ENCODE assay signal across 23 cellular contexts in genomic region chr17:3033248-3033640, GRCh38. TPM values are rescaled to one million over a fixed set of nuclear protein-coding genes. Genes with fewer than 3 reads are reported as not detected.
"Had no signal": no experiment of that assay in that cellular context is flagged by ENCODE, and none has a peak within 500 bp of the region (broad histone marks: within the 10 kb centered on the region; RNA-seq: fewer than 3 reads in every experiment).

No MANE protein-coding gene starts in this region.

- H3K4me3 ChIP-seq: cardiac muscle cell, left ventricle myocardium inferior, SJCRH30, thoracic aorta, upper lobe of left lung had no signal

- H3K27ac ChIP-seq: cardiac muscle cell, epithelial cell of prostate, foreskin keratinocyte, left ventricle myocardium inferior, SJCRH30, thoracic aorta, upper lobe of left lung had no signal

- H3K27me3 Mint-ChIP-seq: memory B cell; naive thymus-derived CD4-positive, alpha-beta T cell; stimulated activated naive B cell treated with anti-CD40 and anti-IgM and Interleukin-4, amounts not matched to agents 10 μg/mL and 1 μg/mL and 100 μg/mL, for 72 hours had no signal

- H3K9me3 Mint-ChIP-seq: activated naive CD8-positive, alpha-beta T cell treated with anti-CD3 and anti-CD28 coated beads for 36 hours; memory B cell; naive thymus-derived CD4-positive, alpha-beta T cell; stimulated activated naive B cell treated with anti-CD40 and anti-IgM and Interleukin-4, amounts not matched to agents 10 μg/mL and 1 μg/mL and 100 μg/mL, for 72 hours; T-helper 1 cell treated with Interleukin-12 subunit alpha and Interleukin-12 subunit beta and Interleukin-4 antibody, amounts not matched to agents 30 μg/mL and 1 μg/mL, for 36 hours had no signal

- H3K27ac Mint-ChIP-seq: activated naive CD8-positive, alpha-beta T cell treated with anti-CD3 and anti-CD28 coated beads for 36 hours; memory B cell; naive thymus-derived CD4-positive, alpha-beta T cell; T-helper 1 cell treated with Interleukin-12 subunit alpha and Interleukin-12 subunit beta and Interleukin-4 antibody, amounts not matched to agents 30 μg/mL and 1 μg/mL, for 36 hours had no signal

- H3K4me1 Mint-ChIP-seq: activated naive CD8-positive, alpha-beta T cell treated with anti-CD3 and anti-CD28 coated beads for 36 hours; memory B cell; naive thymus-derived CD4-positive, alpha-beta T cell; stimulated activated naive B cell treated with anti-CD40 and anti-IgM and Interleukin-4, amounts not matched to agents 10 μg/mL and 1 μg/mL and 100 μg/mL, for 72 hours had no signal

- DNase-seq: activated CD4-positive, alpha-beta T cell treated with anti-CD3 and anti-CD28 coated beads for 1 hour; activated CD4-positive, alpha-beta T cell treated with anti-CD3 and anti-CD28 coated beads, Interleukin-2, amount 50 U/mL, for 4 hours; activated naive CD4-positive, alpha-beta T cell; activated naive CD8-positive, alpha-beta T cell treated with anti-CD3 and anti-CD28 coated beads for 36 hours; amniotic stem cell; foreskin keratinocyte; glutamatergic neuron; hippocampal formation; left ventricle myocardium inferior; nucleus accumbens; SJCRH30; stimulated activated naive B cell treated with anti-CD40 and anti-IgM and Interleukin-4, amounts not matched to agents 10 μg/mL and 1 μg/mL and 100 μg/mL, for 72 hours had no signal

- H3K4me3 Mint-ChIP-seq: activated naive CD8-positive, alpha-beta T cell treated with anti-CD3 and anti-CD28 coated beads for 36 hours; memory B cell; naive thymus-derived CD4-positive, alpha-beta T cell; stimulated activated naive B cell treated with anti-CD40 and anti-IgM and Interleukin-4, amounts not matched to agents 10 μg/mL and 1 μg/mL and 100 μg/mL, for 72 hours; T-helper 1 cell treated with Interleukin-12 subunit alpha and Interleukin-12 subunit beta and Interleukin-4 antibody, amounts not matched to agents 30 μg/mL and 1 μg/mL, for 36 hours had no signal

- H3K9me3 ChIP-seq: left ventricle myocardium inferior, SJCRH30, thoracic aorta, upper lobe of left lung had no signal

- H3K27me3 ChIP-seq: cardiac muscle cell, foreskin keratinocyte, SJCRH30, upper lobe of left lung had no signal

- H3K36me3 Mint-ChIP-seq: activated naive CD8-positive, alpha-beta T cell treated with anti-CD3 and anti-CD28 coated beads for 36 hours had no signal

- ATAC-seq: foreskin keratinocyte; naive thymus-derived CD4-positive, alpha-beta T cell; stimulated activated naive B cell treated with anti-CD40 and anti-IgM and Interleukin-4, amounts not matched to agents 10 μg/mL and 1 μg/mL and 100 μg/mL, for 72 hours had no signal

- H3K36me3 ChIP-seq: cardiac muscle cell, left ventricle myocardium inferior, SJCRH30, thoracic aorta, upper lobe of left lung had no signal

RNA-seq across cellular contexts. Expression of gene OR1D5, which starts 30.2 kb away (rescaled TPM):
- total RNA-seq: activated naive CD8-positive, alpha-beta T cell treated with anti-CD3 and anti-CD28 coated beads for 36 hours; cardiac muscle cell; dermis microvascular lymphatic vessel endothelial cell; fibroblast of lung; foreskin keratinocyte; left ventricle myocardium inferior; mucosa of gallbladder; naive thymus-derived CD4-positive, alpha-beta T cell; SJCRH30; thoracic aorta; upper lobe of left lung had no signal
- polyA plus RNA-seq: cardiac muscle cell; fibroblast of lung; foreskin keratinocyte; keratinocyte; naive thymus-derived CD4-positive, alpha-beta T cell had no signal
